ENCODE assay signal across 1 cellular context in genomic region chr17:38761612-38762011, GRCh38.
TF ChIP-seq lines count a peak whose summit lies in the region.

No MANE protein-coding gene starts in this region.

TF ChIP-seq in GM12878, 131 proteins besides CTCF, POLR2A, EP300 and RAD21:
- TF ChIP-seq SMARCA5 (IDR thresholded peaks at IDR 0.05) (no peak), STAT3 (IDR thresholded peaks at IDR 0.05; ENCODE audit: low read depth, low read length) (no peak), FOS (IDR thresholded peaks at IDR 0.05; ENCODE audit: borderline replicate concordance, extremely low read depth, insufficient read length) (no peak), NFIC (IDR thresholded peaks at IDR 0.05; ENCODE audit: low read depth, low read length) (no peak), IRF4 (IDR thresholded peaks at IDR 0.05; ENCODE audit: low read depth, low read length) (no peak), EGR1 (IDR thresholded peaks at IDR 0.05; ENCODE audit: borderline replicate concordance in 1 of 2, low read depth in 2 of 2, low read length in 2 of 2) (no peak), PML (IDR thresholded peaks at IDR 0.05; ENCODE audit: low read length) (no peak), SUPT20H (IDR thresholded peaks at IDR 0.05; ENCODE audit: borderline replicate concordance, control insufficient read depth, low read depth, low read length) (no peak), TCF12 (IDR thresholded peaks at IDR 0.05; ENCODE audit: low read depth, low read length) (no peak), ATF2 (IDR thresholded peaks at IDR 0.05; ENCODE audit: low read length) (no peak), BACH1 (IDR thresholded peaks at IDR 0.05; ENCODE audit: borderline replicate concordance) (no peak), SREBF2 (IDR thresholded peaks at IDR 0.05; ENCODE audit: low read length) (no peak), SRF (IDR thresholded peaks at IDR 0.05; ENCODE audit: low read depth in 2 of 2, low read length in 2 of 2) (no peak), RUNX3 (IDR thresholded peaks at IDR 0.05; ENCODE audit: low read length) (no peak), KAT2A (conservative IDR thresholded peaks at IDR 0.05; ENCODE audit: control insufficient read depth, low read depth, low read length) (no peak), FOXM1 (IDR thresholded peaks at IDR 0.05; ENCODE audit: low read depth, low read length) (no peak), MYC (IDR thresholded peaks at IDR 0.05; ENCODE audit: insufficient read depth, insufficient read length, insufficient replicate concordance, low read length, severe bottlenecking) (no peak)
- TF ChIP-seq, protein P1, sequence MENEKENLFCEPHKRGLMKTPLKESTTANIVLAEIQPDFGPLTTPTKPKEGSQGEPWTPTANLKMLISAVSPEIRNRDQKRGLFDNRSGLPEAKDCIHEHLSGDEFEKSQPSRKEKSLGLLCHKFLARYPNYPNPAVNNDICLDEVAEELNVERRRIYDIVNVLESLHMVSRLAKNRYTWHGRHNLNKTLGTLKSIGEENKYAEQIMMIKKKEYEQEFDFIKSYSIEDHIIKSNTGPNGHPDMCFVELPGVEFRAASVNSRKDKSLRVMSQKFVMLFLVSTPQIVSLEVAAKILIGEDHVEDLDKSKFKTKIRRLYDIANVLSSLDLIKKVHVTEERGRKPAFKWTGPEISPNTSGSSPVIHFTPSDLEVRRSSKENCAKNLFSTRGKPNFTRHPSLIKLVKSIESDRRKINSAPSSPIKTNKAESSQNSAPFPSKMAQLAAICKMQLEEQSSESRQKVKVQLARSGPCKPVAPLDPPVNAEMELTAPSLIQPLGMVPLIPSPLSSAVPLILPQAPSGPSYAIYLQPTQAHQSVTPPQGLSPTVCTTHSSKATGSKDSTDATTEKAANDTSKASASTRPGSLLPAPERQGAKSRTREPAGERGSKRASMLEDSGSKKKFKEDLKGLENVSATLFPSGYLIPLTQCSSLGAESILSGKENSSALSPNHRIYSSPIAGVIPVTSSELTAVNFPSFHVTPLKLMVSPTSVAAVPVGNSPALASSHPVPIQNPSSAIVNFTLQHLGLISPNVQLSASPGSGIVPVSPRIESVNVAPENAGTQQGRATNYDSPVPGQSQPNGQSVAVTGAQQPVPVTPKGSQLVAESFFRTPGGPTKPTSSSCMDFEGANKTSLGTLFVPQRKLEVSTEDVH (IDR thresholded peaks at IDR 0.05; ENCODE audit: low read depth, partially characterized antibody), result no peak
- TF ChIP-seq, protein P2, sequence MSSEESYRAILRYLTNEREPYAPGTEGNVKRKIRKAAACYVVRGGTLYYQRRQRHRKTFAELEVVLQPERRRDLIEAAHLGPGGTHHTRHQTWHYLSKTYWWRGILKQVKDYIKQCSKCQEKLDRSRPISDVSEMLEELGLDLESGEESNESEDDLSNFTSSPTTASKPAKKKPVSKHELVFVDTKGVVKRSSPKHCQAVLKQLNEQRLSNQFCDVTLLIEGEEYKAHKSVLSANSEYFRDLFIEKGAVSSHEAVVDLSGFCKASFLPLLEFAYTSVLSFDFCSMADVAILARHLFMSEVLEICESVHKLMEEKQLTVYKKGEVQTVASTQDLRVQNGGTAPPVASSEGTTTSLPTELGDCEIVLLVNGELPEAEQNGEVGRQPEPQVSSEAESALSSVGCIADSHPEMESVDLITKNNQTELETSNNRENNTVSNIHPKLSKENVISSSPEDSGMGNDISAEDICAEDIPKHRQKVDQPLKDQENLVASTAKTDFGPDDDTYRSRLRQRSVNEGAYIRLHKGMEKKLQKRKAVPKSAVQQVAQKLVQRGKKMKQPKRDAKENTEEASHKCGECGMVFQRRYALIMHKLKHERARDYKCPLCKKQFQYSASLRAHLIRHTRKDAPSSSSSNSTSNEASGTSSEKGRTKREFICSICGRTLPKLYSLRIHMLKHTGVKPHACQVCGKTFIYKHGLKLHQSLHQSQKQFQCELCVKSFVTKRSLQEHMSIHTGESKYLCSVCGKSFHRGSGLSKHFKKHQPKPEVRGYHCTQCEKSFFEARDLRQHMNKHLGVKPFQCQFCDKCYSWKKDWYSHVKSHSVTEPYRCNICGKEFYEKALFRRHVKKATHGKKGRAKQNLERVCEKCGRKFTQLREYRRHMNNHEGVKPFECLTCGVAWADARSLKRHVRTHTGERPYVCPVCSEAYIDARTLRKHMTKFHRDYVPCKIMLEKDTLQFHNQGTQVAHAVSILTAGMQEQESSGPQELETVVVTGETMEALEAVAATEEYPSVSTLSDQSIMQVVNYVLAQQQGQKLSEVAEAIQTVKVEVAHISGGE (CRISPR knock-in tag; IDR thresholded peaks at IDR 0.05), result no peak
